In the genomic region with DNA sequence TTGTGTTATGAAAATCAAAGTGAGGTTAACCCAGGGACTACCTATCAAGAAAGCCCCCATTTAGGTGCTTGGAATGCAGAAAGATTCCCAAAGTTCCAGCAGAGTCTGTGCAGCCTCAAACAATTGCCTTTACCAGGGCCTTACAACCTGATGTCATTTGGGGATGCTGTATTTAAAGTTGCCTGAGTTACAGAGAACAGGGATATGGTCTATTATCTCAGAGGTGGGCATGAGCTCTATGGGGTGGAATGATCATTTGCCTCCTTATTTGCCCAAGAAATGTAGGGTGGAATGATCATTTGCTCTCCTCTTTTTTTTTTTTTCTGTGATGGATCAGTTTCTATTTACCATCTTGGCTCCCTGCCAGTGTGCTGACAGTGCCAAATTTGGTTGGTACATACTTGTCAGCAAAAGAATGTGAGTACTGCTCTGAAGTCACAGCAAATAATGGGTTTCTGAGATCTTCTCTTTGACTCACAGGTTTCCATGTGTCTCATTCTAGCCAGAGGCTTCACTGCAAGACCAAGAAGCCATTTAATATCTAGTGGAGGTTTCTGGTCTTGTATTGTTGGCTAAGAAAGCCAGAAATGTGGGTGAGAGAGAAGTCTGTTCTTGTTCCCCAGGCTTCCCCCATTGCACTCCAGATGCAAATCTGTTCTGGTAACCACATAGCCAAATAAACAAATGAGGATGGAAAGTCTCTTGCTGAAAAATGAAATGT, we compare ENCODE assay signal across 8 cellular contexts. TPM values are rescaled to one million over a fixed set of nuclear protein-coding genes. Genes with fewer than 3 reads are reported as not detected.
A peak's percentile ranks its signal among the peaks of the same experiment; 100 is the strongest.
DNase-seq lines count a peak whose midpoint lies in the region; ATAC-seq and TF ChIP-seq lines count a peak whose summit lies in the region.

No MANE protein-coding gene starts in this region.

- TF ChIP-seq POLR2A in Peyer's patch (IDR thresholded peaks at IDR 0.05), result no peak

- no peak for TF ChIP-seq CTCF in Peyer's patch (IDR thresholded peaks at IDR 0.05)

- H3K4me3 ChIP-seq in Peyer's patch, result no peak overlapping the region

- peaks cover 0 to 5% (median 2%) of the 10 kb centered on the region in 4 donors for H3K4me1 ChIP-seq in Peyer's patch

- H3K27ac ChIP-seq in Peyer's patch, result peak overlapping the region in 1 of 4 donors; percentile 50

- no peaks in the 10 kb centered on the region for H3K27me3 ChIP-seq in Peyer's patch

- no peaks in the 10 kb centered on the region for H3K9me3 ChIP-seq in Peyer's patch

- peak; percentile 48 for DNase-seq in DMS79 (lab: John Stamatoyannopoulos, UW)
- DNase-seq in NCI-H748 treated with DMSO at 0.1 percent for 48 hours (lab: John Stamatoyannopoulos, UW), result peak; percentile 67
- DNase-seq in stimulated activated CD4-positive, alpha-beta T cell treated with anti-CD3 and anti-CD28 coated beads, Interleukin-4, amount 100 ng/mL, for 24 hours, result peak; percentile 26
- no peak for DNase-seq in iPS-NIHi11 (ENCODE audit: low spot score)
- DNase-seq in Peyer's patch, result no peak

- ATAC-seq in GM19324 (IDR thresholded peaks at IDR 0.05; ENCODE audit: low FRiP score, unreplicated experiment), result peak; percentile 72
- peak; percentile 66 for ATAC-seq in HG03432 (IDR thresholded peaks at IDR 0.05; ENCODE audit: unreplicated experiment)
- ATAC-seq in esophagus mucosa, result peak; percentile 92

- no peaks in the 10 kb centered on the region for H3K36me3 ChIP-seq in Peyer's patch

RNA-seq across cellular contexts. Expression of gene ZNRF2, which starts 45.5 kb away (rescaled TPM):
- 14.5 TPM for total RNA-seq in esophagus mucosa
- total RNA-seq in Peyer's patch, result 10 to 100 TPM; 27.2 to 43.6 (median 36.5) TPM

Comparison
In these comparisons a context has a peak if more than half of its experiments do, and no peak if none do; other contexts are left out.
1. DNase-seq: peak in DMS79 (single experiment), NCI-H748 treated with DMSO at 0.1 percent for 48 hours (single experiment) and stimulated activated CD4-positive, alpha-beta T cell treated with anti-CD3 and anti-CD28 coated beads, Interleukin-4, amount 100 ng/mL, for 24 hours (single experiment); none in iPS-NIHi11 (single experiment) and Peyer's patch (0 of 3).
2. Peak in every context shown above with its lines, with median percentiles within 50 percentile points of each other: ATAC-seq.